In the genomic region with DNA sequence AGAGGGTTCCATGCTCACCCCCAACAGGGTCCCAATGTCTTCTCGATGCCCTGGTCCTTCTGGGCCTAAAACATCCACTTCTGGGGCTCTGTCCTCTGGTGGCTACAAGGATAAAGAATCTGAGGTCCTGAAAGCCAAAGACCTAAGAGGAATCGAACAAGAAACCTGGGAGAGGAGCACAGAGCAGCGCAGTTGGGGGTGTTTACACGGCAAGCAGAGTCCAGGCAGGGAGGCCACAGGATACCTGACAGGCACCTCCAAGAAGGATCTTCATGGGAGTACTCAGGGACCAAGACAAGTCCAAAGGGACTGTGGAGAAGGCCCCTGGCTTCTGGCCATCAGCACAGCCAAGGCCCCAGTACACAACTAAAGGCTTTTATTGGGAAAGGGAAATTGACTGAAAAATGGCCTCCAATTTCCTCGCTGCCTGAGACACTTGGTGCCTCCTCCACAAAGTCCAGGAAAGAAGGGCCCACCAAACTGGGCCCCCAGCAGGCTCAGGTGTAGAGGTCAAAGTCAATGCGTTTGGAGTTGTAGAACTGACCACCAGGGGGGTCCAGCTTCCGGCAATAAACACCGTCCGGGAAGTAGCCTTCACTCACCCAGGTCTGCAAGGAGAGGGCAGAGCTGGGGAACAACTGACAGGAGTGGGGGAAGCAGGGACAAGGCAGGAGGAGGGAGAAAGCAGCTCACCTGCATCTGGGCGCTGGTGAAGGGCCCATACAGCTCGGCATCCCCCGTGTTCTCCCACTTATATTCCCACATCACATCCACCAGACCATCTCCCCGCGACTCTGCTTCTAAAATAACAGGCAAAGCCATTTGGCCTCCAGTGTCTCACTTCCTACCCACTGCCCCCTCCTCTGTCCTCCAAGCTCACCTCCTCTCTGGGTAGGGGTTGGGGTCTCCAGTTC, we compare ENCODE assay signal across 1 cellular context.
TF ChIP-seq lines count a peak whose summit lies in the region.

No MANE protein-coding gene starts in this region.

TF ChIP-seq in GM23338, 12 proteins besides CTCF, POLR2A, EP300 and RAD21:
- no peak for TF ChIP-seq ETS1 (IDR thresholded peaks at IDR 0.05)
- no peak for TF ChIP-seq STAT1 (IDR thresholded peaks at IDR 0.05; ENCODE audit: unreplicated experiment)
- no peak for TF ChIP-seq JUNB (IDR thresholded peaks at IDR 0.05; ENCODE audit: unreplicated experiment)
- no peak for TF ChIP-seq EZH2phosphoT487 (IDR thresholded peaks at IDR 0.05; ENCODE audit: unreplicated experiment)
- TF ChIP-seq ZNF114 (CRISPR knock-in tag; IDR thresholded peaks at IDR 0.05), result no peak
- TF ChIP-seq CREB1 (CRISPR knock-in tag; IDR thresholded peaks at IDR 0.05; ENCODE audit: low read depth), result no peak
- TF ChIP-seq NANOG (IDR thresholded peaks at IDR 0.05; ENCODE audit: borderline replicate concordance), result no peak
- no peak for TF ChIP-seq EZH2 (IDR thresholded peaks at IDR 0.05; ENCODE audit: low read depth, unreplicated experiment)
- TF ChIP-seq REST (IDR thresholded peaks at IDR 0.05; ENCODE audit: unreplicated experiment), result no peak
- TF ChIP-seq POLR2AphosphoS5 (IDR thresholded peaks at IDR 0.05; ENCODE audit: low read depth), result no peak
- TF ChIP-seq, protein P1, sequence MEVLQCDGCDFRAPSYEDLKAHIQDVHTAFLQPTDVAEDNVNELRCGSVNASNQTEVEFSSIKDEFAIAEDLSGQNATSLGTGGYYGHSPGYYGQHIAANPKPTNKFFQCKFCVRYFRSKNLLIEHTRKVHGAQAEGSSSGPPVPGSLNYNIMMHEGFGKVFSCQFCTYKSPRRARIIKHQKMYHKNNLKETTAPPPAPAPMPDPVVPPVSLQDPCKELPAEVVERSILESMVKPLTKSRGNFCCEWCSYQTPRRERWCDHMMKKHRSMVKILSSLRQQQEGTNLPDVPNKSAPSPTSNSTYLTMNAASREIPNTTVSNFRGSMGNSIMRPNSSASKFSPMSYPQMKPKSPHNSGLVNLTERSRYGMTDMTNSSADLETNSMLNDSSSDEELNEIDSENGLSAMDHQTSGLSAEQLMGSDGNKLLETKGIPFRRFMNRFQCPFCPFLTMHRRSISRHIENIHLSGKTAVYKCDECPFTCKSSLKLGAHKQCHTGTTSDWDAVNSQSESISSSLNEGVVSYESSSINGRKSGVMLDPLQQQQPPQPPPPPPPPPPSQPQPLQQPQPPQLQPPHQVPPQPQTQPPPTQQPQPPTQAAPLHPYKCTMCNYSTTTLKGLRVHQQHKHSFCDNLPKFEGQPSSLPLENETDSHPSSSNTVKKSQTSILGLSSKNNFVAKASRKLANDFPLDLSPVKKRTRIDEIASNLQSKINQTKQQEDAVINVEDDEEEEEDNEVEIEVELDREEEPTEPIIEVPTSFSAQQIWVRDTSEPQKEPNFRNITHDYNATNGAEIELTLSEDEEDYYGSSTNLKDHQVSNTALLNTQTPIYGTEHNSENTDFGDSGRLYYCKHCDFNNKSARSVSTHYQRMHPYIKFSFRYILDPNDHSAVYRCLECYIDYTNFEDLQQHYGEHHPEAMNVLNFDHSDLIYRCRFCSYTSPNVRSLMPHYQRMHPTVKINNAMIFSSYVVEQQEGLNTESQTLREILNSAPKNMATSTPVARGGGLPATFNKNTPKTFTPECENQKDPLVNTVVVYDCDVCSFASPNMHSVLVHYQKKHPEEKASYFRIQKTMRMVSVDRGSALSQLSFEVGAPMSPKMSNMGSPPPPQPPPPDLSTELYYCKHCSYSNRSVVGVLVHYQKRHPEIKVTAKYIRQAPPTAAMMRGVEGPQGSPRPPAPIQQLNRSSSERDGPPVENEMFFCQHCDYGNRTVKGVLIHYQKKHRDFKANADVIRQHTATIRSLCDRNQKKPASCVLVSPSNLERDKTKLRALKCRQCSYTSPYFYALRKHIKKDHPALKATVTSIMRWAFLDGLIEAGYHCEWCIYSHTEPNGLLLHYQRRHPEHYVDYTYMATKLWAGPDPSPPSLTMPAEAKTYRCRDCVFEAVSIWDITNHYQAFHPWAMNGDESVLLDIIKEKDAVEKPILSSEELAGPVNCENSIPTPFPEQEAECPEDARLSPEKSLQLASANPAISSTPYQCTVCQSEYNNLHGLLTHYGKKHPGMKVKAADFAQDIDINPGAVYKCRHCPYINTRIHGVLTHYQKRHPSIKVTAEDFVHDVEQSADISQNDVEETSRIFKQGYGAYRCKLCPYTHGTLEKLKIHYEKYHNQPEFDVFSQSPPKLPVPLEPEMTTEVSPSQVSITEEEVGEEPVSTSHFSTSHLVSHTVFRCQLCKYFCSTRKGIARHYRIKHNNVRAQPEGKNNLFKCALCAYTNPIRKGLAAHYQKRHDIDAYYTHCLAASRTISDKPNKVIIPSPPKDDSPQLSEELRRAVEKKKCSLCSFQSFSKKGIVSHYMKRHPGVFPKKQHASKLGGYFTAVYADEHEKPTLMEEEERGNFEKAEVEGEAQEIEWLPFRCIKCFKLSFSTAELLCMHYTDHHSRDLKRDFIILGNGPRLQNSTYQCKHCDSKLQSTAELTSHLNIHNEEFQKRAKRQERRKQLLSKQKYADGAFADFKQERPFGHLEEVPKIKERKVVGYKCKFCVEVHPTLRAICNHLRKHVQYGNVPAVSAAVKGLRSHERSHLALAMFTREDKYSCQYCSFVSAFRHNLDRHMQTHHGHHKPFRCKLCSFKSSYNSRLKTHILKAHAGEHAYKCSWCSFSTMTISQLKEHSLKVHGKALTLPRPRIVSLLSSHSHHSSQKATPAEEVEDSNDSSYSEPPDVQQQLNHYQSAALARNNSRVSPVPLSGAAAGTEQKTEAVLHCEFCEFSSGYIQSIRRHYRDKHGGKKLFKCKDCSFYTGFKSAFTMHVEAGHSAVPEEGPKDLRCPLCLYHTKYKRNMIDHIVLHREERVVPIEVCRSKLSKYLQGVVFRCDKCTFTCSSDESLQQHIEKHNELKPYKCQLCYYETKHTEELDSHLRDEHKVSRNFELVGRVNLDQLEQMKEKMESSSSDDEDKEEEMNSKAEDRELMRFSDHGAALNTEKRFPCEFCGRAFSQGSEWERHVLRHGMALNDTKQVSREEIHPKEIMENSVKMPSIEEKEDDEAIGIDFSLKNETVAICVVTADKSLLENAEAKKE (CRISPR knock-in tag; IDR thresholded peaks at IDR 0.05), result no peak
